In genomic region chr3:13218541-13218908, GRCh38 we compare ENCODE assay signal across 24 cellular contexts.
"Had no signal": no experiment of that assay in that cellular context is flagged by ENCODE, and none has a peak within 500 bp of the region (broad histone marks: within the 10 kb centered on the region; RNA-seq: fewer than 3 reads in every experiment).

No MANE protein-coding gene starts in this region.

- H3K9me3 Mint-ChIP-seq: activated CD4-positive, alpha-beta memory T cell treated with anti-CD3 and anti-CD28 coated beads, Interleukin-2, amount 10 ng/mL, durations not matched to agents 7 days and 5 days; activated T-cell treated with anti-CD3 and anti-CD28 coated beads, Interleukin-2, amount 50 U/mL, for 4 hours; activated T-helper 17 cell treated with anti-CD3 and anti-CD28 coated beads, Interleukin-2, amount 50 U/mL, for 72 hours; central memory CD8-positive, alpha-beta T cell; natural killer cell treated with Interleukin-12 subunit alpha and Interleukin-12 subunit beta and Interleukin-15 and Interleukin-18, amount 100 ng/mL, for 72 hours; stimulated activated naive CD8-positive, alpha-beta T cell treated with anti-CD3 and anti-CD28 coated beads, Interleukin-15, Interleukin-2, amounts not matched to agents 100 ng/mL and 50 ng/mL, for 24 hours; type B pancreatic cell had no signal

- H3K36me3 Mint-ChIP-seq: natural killer cell treated with Interleukin-12 subunit alpha and Interleukin-12 subunit beta and Interleukin-15 and Interleukin-18, amount 100 ng/mL, for 72 hours; type B pancreatic cell had no signal

- H3K4me3 Mint-ChIP-seq: activated CD4-positive, alpha-beta memory T cell treated with anti-CD3 and anti-CD28 coated beads, Interleukin-2, amount 10 ng/mL, durations not matched to agents 7 days and 5 days; activated T-cell treated with anti-CD3 and anti-CD28 coated beads, Interleukin-2, amount 50 U/mL, for 4 hours; activated T-helper 17 cell treated with anti-CD3 and anti-CD28 coated beads, Interleukin-2, amount 50 U/mL, for 72 hours; central memory CD8-positive, alpha-beta T cell; natural killer cell treated with Interleukin-12 subunit alpha and Interleukin-12 subunit beta and Interleukin-15 and Interleukin-18, amount 100 ng/mL, for 72 hours; stimulated activated naive CD8-positive, alpha-beta T cell treated with anti-CD3 and anti-CD28 coated beads, Interleukin-15, Interleukin-2, amounts not matched to agents 100 ng/mL and 50 ng/mL, for 24 hours; type B pancreatic cell had no signal

- H3K4me1 Mint-ChIP-seq: activated T-helper 17 cell treated with anti-CD3 and anti-CD28 coated beads, Interleukin-2, amount 50 U/mL, for 72 hours; central memory CD8-positive, alpha-beta T cell had no signal

- H3K36me3 ChIP-seq: neutrophil, right lobe of liver, vagina had no signal

- H3K27me3 ChIP-seq: right lobe of liver, vagina had no signal

- DNase-seq: activated CD4-positive, alpha-beta memory T cell treated with anti-CD3 and anti-CD28 coated beads, Interleukin-2, amount 10 ng/mL, durations not matched to agents 7 days and 5 days; activated CD8-positive, alpha-beta memory T cell treated with anti-CD3 and anti-CD28 coated beads, Interleukin-2, amount 50 U/mL, for 48 hours; activated gamma-delta T cell treated with Interleukin-2 at 50 U/mL for 16 hours; activated naive CD4-positive, alpha-beta T cell treated with anti-CD3 and anti-CD28 coated beads, Interleukin-2, amount 50 U/mL, for 16 hours; activated T-cell treated with anti-CD3 and anti-CD28 coated beads, Interleukin-2, amount 50 U/mL, for 4 hours; amniotic stem cell; dermis blood vessel endothelial cell; effector CD4-positive, alpha-beta T cell; mucosa of descending colon; stimulated activated CD4-positive, alpha-beta T cell treated with anti-CD3 and anti-CD28 coated beads, Interleukin-12 subunit alpha, Interleukin-12 subunit beta, amount 100 ng/mL, for 4 hours; stimulated activated CD4-positive, alpha-beta T cell treated with anti-CD3 and anti-CD28 coated beads, Interleukin-4, amount 100 ng/mL, for 1 hour; T-helper 9 cell had no signal

- H3K9me3 ChIP-seq: mucosa of descending colon, neutrophil, right lobe of liver, vagina had no signal

- H3K27ac ChIP-seq: neutrophil, right lobe of liver, vagina, VCaP had no signal

- H3K27ac Mint-ChIP-seq: activated CD4-positive, alpha-beta memory T cell treated with anti-CD3 and anti-CD28 coated beads, Interleukin-2, amount 10 ng/mL, durations not matched to agents 7 days and 5 days; activated T-helper 17 cell treated with anti-CD3 and anti-CD28 coated beads, Interleukin-2, amount 50 U/mL, for 72 hours; natural killer cell treated with Interleukin-12 subunit alpha and Interleukin-12 subunit beta and Interleukin-15 and Interleukin-18, amount 100 ng/mL, for 72 hours; progenitor cell of endocrine pancreas; stimulated activated naive CD8-positive, alpha-beta T cell treated with anti-CD3 and anti-CD28 coated beads, Interleukin-15, Interleukin-2, amounts not matched to agents 100 ng/mL and 50 ng/mL, for 24 hours; type B pancreatic cell had no signal

- H3K27me3 Mint-ChIP-seq: activated T-helper 17 cell treated with anti-CD3 and anti-CD28 coated beads, Interleukin-2, amount 50 U/mL, for 72 hours; type B pancreatic cell had no signal

- H3K4me3 ChIP-seq: lung, mucosa of descending colon, right lobe of liver, vagina had no signal

- H3K4me1 ChIP-seq: vagina had no signal

- ATAC-seq: activated CD4-positive, CD25-positive, alpha-beta regulatory T cell treated with anti-CD3 and anti-CD28 coated beads, Interleukin-2, amount 50 U/mL, for 24 hours; activated T-cell treated with anti-CD3 and anti-CD28 coated beads, Interleukin-2, amount 50 U/mL, for 4 hours; mucosa of descending colon; natural killer cell treated with Interleukin-12 subunit alpha and Interleukin-12 subunit beta and Interleukin-15 and Interleukin-18, amount 100 ng/mL, for 72 hours had no signal
